In genomic region chr9:117073539-117074336, GRCh38 we compare ENCODE assay signal across 8 cellular contexts.
DNase-seq lines count a peak whose midpoint lies in the region; ATAC-seq and TF ChIP-seq lines count a peak whose summit lies in the region.

No MANE protein-coding gene starts in this region.

- no peaks in the 10 kb centered on the region for H3K9me3 ChIP-seq in DOHH2 (ENCODE audit: control insufficient read depth, insufficient read depth, low read length)
- H3K9me3 ChIP-seq in gastroesophageal sphincter: no peaks in the 10 kb centered on the region

- H3K79me2 ChIP-seq in DOHH2 (ENCODE audit: control insufficient read depth, low read length): no peaks in the 10 kb centered on the region

- DNase-seq in HFF-Myc (ENCODE audit: extremely low read depth, low read depth) (peak; percentile 9), inferior parietal cortex (ENCODE audit: extremely low spot score) (peak; percentile 72), T-helper 1 cell (no peak)

- H3F3A ChIP-seq in DOHH2 (ENCODE audit: control insufficient read depth, insufficient read depth): no peaks in the 10 kb centered on the region

- no peak for TF ChIP-seq POLR2A in gastroesophageal sphincter (IDR thresholded peaks at IDR 0.05)

- H3K27ac ChIP-seq in DOHH2 (ENCODE audit: low read depth, low read length) (no peak overlapping the region), gastroesophageal sphincter (no peak overlapping the region)

- ATAC-seq in SK-N-SH treated with all-trans-retinoic acid at 6 μM for 48 hours (peak; percentile 70; the same call in 2 of the 3 replicates), HG03039 (IDR thresholded peaks at IDR 0.05; ENCODE audit: unreplicated experiment) (no peak), gastroesophageal sphincter (no peak), HG03354 (IDR thresholded peaks at IDR 0.05; ENCODE audit: poor library complexity, severe bottlenecking, unreplicated experiment) (no peak)

- H3K27me3 ChIP-seq in DOHH2 (ENCODE audit: control insufficient read depth, low read length) (no peaks in the 10 kb centered on the region), gastroesophageal sphincter (peaks cover 3% of the 10 kb centered on the region)

- no peaks in the 10 kb centered on the region for H3K36me3 ChIP-seq in DOHH2 (ENCODE audit: control insufficient read depth, low read length)
- H3K36me3 ChIP-seq in gastroesophageal sphincter: no peaks in the 10 kb centered on the region

- H3K9me2 ChIP-seq in DOHH2 (replicated peaks; ENCODE audit: control insufficient read depth, low read length): no peaks in the 10 kb centered on the region

- no peak for TF ChIP-seq EP300 in gastroesophageal sphincter (IDR thresholded peaks at IDR 0.05)

- no peak overlapping the region for H3K4me3 ChIP-seq in DOHH2 (ENCODE audit: low read length)
- no peak overlapping the region for H3K4me3 ChIP-seq in HFF-Myc (replicated peaks; ENCODE audit: low read depth, low read length)
- H3K4me3 ChIP-seq in gastroesophageal sphincter: no peak overlapping the region

- H3K4me2 ChIP-seq in DOHH2 (ENCODE audit: low read length): no peak overlapping the region

- H3K4me1 ChIP-seq in DOHH2 (ENCODE audit: control insufficient read depth, low read length): no peaks in the 10 kb centered on the region
- H3K4me1 ChIP-seq in gastroesophageal sphincter: no peaks in the 10 kb centered on the region

- 50 to 56% methylated on average over 10 to 11 of the region's 11 CpGs for WGBS in gastroesophageal sphincter (ENCODE audit: low coverage in 1 of 2), 2 donors

- no peaks in the 10 kb centered on the region for H4K20me1 ChIP-seq in DOHH2 (ENCODE audit: control insufficient read depth, insufficient read depth, low read depth, low read length)

- TF ChIP-seq CTCF in DOHH2 (IDR thresholded peaks at IDR 0.05; ENCODE audit: low read depth, low read length, poor library complexity, severe bottlenecking) (peak; percentile 91), HFF-Myc (IDR thresholded peaks at IDR 0.05; ENCODE audit: low read depth, low read length, missing control alignments) (peak; percentile 60), gastroesophageal sphincter (IDR thresholded peaks at IDR 0.05) (peak in 1 of 4 experiments; percentile 41)

TF ChIP-seq in SK-N-SH treated with all-trans-retinoic acid at 6 μM for 48 hours, 23 proteins besides CTCF, POLR2A, EP300 and RAD21:
- TF ChIP-seq POU6F1 (CRISPR knock-in tag; IDR thresholded peaks at IDR 0.05; ENCODE audit: borderline replicate concordance, low read depth): no peak
TF ChIP-seq in SK-N-SH treated with all-trans-retinoic acid at 6 μM for 48 hours: peak in this region for 0.

Comparison
In these comparisons a context has a peak if more than half of its experiments do, and no peak if none do; other contexts are left out.
1. DNase-seq: peak in HFF-Myc (single experiment) and inferior parietal cortex (single experiment); none in T-helper 1 cell (0 of 5).